ENCODE assay signal across 1 cellular context in genomic region chr2:149587220-149587949, GRCh38.
TF ChIP-seq lines count a peak whose summit lies in the region.

Gene MMADHC, minus strand, starts transcription at chr2:149587775. Its CDS starts 678 bp downstream, at chr2:149587097.

TF ChIP-seq in HepG2, 621 proteins besides CTCF, POLR2A, EP300 and RAD21 (continued from another document and continues in another):
- peak; percentile 74; the same call in 1 of the 2 replicates for TF ChIP-seq STAT6 (CRISPR knock-in tag; IDR thresholded peaks at IDR 0.05; ENCODE audit: borderline replicate concordance)
- 0 out of 2 replicates have a peak, but pooled peaks have one; percentile 26 for TF ChIP-seq KDM4B (CRISPR knock-in tag; IDR thresholded peaks at IDR 0.05)
- TF ChIP-seq NR1H2 (CRISPR knock-in tag; IDR thresholded peaks at IDR 0.05; ENCODE audit: borderline replicate concordance, low read depth), result no peak
- peak; percentile 93 for TF ChIP-seq ZBTB38 (CRISPR knock-in tag; IDR thresholded peaks at IDR 0.05)
- TF ChIP-seq ZNF576 (CRISPR knock-in tag; IDR thresholded peaks at IDR 0.05), result no peak
- TF ChIP-seq NR0B2 (CRISPR knock-in tag; IDR thresholded peaks at IDR 0.05), result 0 out of 2 replicates have a peak, but pooled peaks have one; percentile 13
- no peak for TF ChIP-seq MLXIP (CRISPR knock-in tag; IDR thresholded peaks at IDR 0.05; ENCODE audit: borderline replicate concordance)
- peak; percentile 70; the same call in 1 of the 2 replicates for TF ChIP-seq NFAT5 (CRISPR knock-in tag; IDR thresholded peaks at IDR 0.05)
- peak; percentile 97 for TF ChIP-seq BRD4 (CRISPR knock-in tag; IDR thresholded peaks at IDR 0.05)
- peak; percentile 93; the same call in 1 of the 2 replicates for TF ChIP-seq NRL (CRISPR knock-in tag; IDR thresholded peaks at IDR 0.05; ENCODE audit: borderline replicate concordance)
- TF ChIP-seq KDM5A (IDR thresholded peaks at IDR 0.05; ENCODE audit: borderline replicate concordance, low read length), result peak; percentile 77; the same call in 1 of the 2 replicates
- no peak for TF ChIP-seq FOXP1 (IDR thresholded peaks at IDR 0.05)
- 0 out of 2 replicates have a peak, but pooled peaks have one; percentile 11 for TF ChIP-seq FOXP1 (CRISPR knock-in tag; IDR thresholded peaks at IDR 0.05)
- TF ChIP-seq ZXDC (CRISPR knock-in tag; IDR thresholded peaks at IDR 0.05), result 0 out of 2 replicates have a peak, but pooled peaks have one; percentile 23
- TF ChIP-seq FOXM1 (CRISPR knock-in tag; IDR thresholded peaks at IDR 0.05), result no peak
- TF ChIP-seq ZNF543 (CRISPR knock-in tag; IDR thresholded peaks at IDR 0.05), result peak; percentile 88; the same call in 1 of the 2 replicates
- peak; percentile 67; the same call in 1 of the 2 replicates for TF ChIP-seq GZF1 (CRISPR knock-in tag; IDR thresholded peaks at IDR 0.05)
- no peak for TF ChIP-seq ZNF674 (CRISPR knock-in tag; IDR thresholded peaks at IDR 0.05; ENCODE audit: low read depth)
- TF ChIP-seq NONO (IDR thresholded peaks at IDR 0.05), result no peak
- peak; percentile 97 for TF ChIP-seq NONO (CRISPR knock-in tag; conservative IDR thresholded peaks at IDR 0.05)
- no peak for TF ChIP-seq SOX13 (IDR thresholded peaks at IDR 0.05)
- TF ChIP-seq SOX13 (CRISPR knock-in tag; conservative IDR thresholded peaks at IDR 0.05 in 1 of 2, IDR thresholded peaks at IDR 0.05 in 1 of 2), result peak in 1 of 2 experiments; percentile 58; a peak in 2 of 4 replicates
- peak; percentile 96 for TF ChIP-seq THAP9 (CRISPR knock-in tag; IDR thresholded peaks at IDR 0.05; ENCODE audit: borderline replicate concordance)
- peak; percentile 78; the same call in 1 of the 2 replicates for TF ChIP-seq ZNF101 (CRISPR knock-in tag; IDR thresholded peaks at IDR 0.05; ENCODE audit: borderline replicate concordance, low read depth)
- peak; percentile 5; the same call in 1 of the 2 replicates for TF ChIP-seq ZNF362 (CRISPR knock-in tag; IDR thresholded peaks at IDR 0.05; ENCODE audit: borderline replicate concordance)
- peak; percentile 80 for TF ChIP-seq ZNF792 (CRISPR knock-in tag; IDR thresholded peaks at IDR 0.05)
- TF ChIP-seq ZNF768 (CRISPR knock-in tag; IDR thresholded peaks at IDR 0.05), result peak; percentile 56; the same call in 1 of the 2 replicates
- peak; percentile 81; the same call in 1 of the 2 replicates for TF ChIP-seq ZSCAN31 (CRISPR knock-in tag; IDR thresholded peaks at IDR 0.05; ENCODE audit: low read depth)
- TF ChIP-seq RBM39 (IDR thresholded peaks at IDR 0.05; ENCODE audit: low read depth, low read length, poor library complexity, severe bottlenecking), result peak; percentile 88
- no peak for TF ChIP-seq ZNF354B (CRISPR knock-in tag; IDR thresholded peaks at IDR 0.05)
- no peak for TF ChIP-seq KLF12 (CRISPR knock-in tag; IDR thresholded peaks at IDR 0.05; ENCODE audit: borderline replicate concordance)
- peak; percentile 90 for TF ChIP-seq ZNF891 (CRISPR knock-in tag; IDR thresholded peaks at IDR 0.05)
- 0 out of 2 replicates have a peak, but pooled peaks have one; percentile 65 for TF ChIP-seq HOXA9 (CRISPR knock-in tag; IDR thresholded peaks at IDR 0.05; ENCODE audit: borderline replicate concordance)
- peak; percentile 62; the same call in 1 of the 2 replicates for TF ChIP-seq ZNF281 (CRISPR knock-in tag; IDR thresholded peaks at IDR 0.05; ENCODE audit: borderline replicate concordance)
- peak; percentile 86; the same call in 1 of the 2 replicates for TF ChIP-seq CBX5 (CRISPR knock-in tag; IDR thresholded peaks at IDR 0.05; ENCODE audit: borderline replicate concordance)
- peak; percentile 69 for TF ChIP-seq ELF3 (CRISPR knock-in tag; IDR thresholded peaks at IDR 0.05)
